8 cellular contexts compared by ENCODE assay signal in genomic region chrX:38260231-38260630, GRCh38. TPM values are rescaled to one million over a fixed set of nuclear protein-coding genes. Genes with fewer than 3 reads are reported as not detected.
DNase-seq lines count a peak whose midpoint lies in the region; ATAC-seq and TF ChIP-seq lines count a peak whose summit lies in the region.

No MANE protein-coding gene starts in this region.

- no peaks in the 10 kb centered on the region for H3K4me1 Mint-ChIP-seq in naive thymus-derived CD8-positive, alpha-beta T cell

- H3K9me3 Mint-ChIP-seq in naive thymus-derived CD8-positive, alpha-beta T cell = no peaks in the 10 kb centered on the region

- H3K27me3 Mint-ChIP-seq in naive thymus-derived CD8-positive, alpha-beta T cell = peaks cover 0 to 4% (median 0%) of the 10 kb centered on the region in 5 donors

- peaks cover 0 to 2% (median 0%) of the 10 kb centered on the region in 3 donors for H3K36me3 Mint-ChIP-seq in naive thymus-derived CD8-positive, alpha-beta T cell

- ATAC-seq in GM19351 (IDR thresholded peaks at IDR 0.05; ENCODE audit: unreplicated experiment) (peak; percentile 80), GM18519 (IDR thresholded peaks at IDR 0.05; ENCODE audit: low FRiP score, unreplicated experiment) (no peak)
- no peak for ATAC-seq in naive thymus-derived CD8-positive, alpha-beta T cell

- H3K4me3 ChIP-seq in fibroblast of the aortic adventitia (ENCODE audit: low read depth, low read length) = no peak overlapping the region

- H3K27ac Mint-ChIP-seq in naive thymus-derived CD8-positive, alpha-beta T cell = no peak overlapping the region

- peak; percentile 30 for TF ChIP-seq CTCF in fibroblast of the aortic adventitia (IDR thresholded peaks at IDR 0.05; ENCODE audit: insufficient read depth, low read length)

- peak; percentile 20 for DNase-seq in AG20443 (ENCODE audit: low spot score)
- DNase-seq in NCI-H2227 treated with DMSO at 0.1 percent for 48 hours (lab: John Stamatoyannopoulos, UW) = peak; percentile 18
- no peak for DNase-seq in fibroblast of the aortic adventitia (ENCODE audit: low read depth)
- no peak for DNase-seq in activated naive CD4-positive, alpha-beta T cell treated with Interleukin-2 at 50 U/mL for 16 hours
- DNase-seq in naive thymus-derived CD8-positive, alpha-beta T cell = no peak
- DNase-seq in caudate nucleus (lab: John Stamatoyannopoulos, UW) = no peak

- H3K4me3 Mint-ChIP-seq in naive thymus-derived CD8-positive, alpha-beta T cell = no peak overlapping the region

- no peak overlapping the region for H3K27ac ChIP-seq in caudate nucleus (ENCODE audit: low read depth, low read length)

- POLR2A ChIA-PET in naive thymus-derived CD8-positive, alpha-beta T cell (lab: Charles Lee) = no interaction called here

RNA-seq across cellular contexts. Expression of gene SRPX, which starts 39.6 kb away (rescaled TPM):
- total RNA-seq in fibroblast of the aortic adventitia (ENCODE audit: low replicate concordance) = 142 and 242 TPM in 2 replicates
- total RNA-seq in naive thymus-derived CD8-positive, alpha-beta T cell = not detected
- not detected for polyA plus RNA-seq in naive thymus-derived CD8-positive, alpha-beta T cell

Comparison
In these comparisons a context has a peak if more than half of its experiments do, and no peak if none do; other contexts are left out.
1. DNase-seq: peak in AG20443 (single experiment) and NCI-H2227 treated with DMSO at 0.1 percent for 48 hours (single experiment); none in fibroblast of the aortic adventitia (single experiment), activated naive CD4-positive, alpha-beta T cell treated with Interleukin-2 at 50 U/mL for 16 hours (single experiment), naive thymus-derived CD8-positive, alpha-beta T cell (0 of 10) and caudate nucleus (0 of 61).
2. RNA of gene SRPX, which starts 39.6 kb away (total RNA-seq): 142 to 242 TPM in fibroblast of the aortic adventitia; not detected in naive thymus-derived CD8-positive, alpha-beta T cell; every median in the first group is over 100 times any median in the second.